Comparison of ENCODE assay signal across 34 cellular contexts in the genomic region with DNA sequence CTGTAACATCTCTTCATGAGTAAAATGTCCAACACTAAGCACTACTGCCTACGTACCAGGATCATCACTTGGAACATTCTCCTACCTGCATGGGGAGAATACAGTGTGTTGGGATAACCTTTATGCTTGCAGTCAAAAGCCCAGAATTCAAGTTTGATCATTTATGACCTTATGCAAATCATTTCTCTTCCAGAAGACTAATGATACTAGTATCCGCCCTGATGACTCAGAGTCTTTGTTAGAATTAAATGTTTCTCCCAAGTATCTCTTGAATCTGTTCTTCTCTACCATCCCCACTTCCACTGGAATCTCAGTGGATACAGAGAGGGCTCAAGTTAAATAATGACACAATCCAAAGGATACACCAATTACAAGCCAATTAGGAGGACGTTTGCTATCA. TPM values are rescaled to one million over a fixed set of nuclear protein-coding genes. Genes with fewer than 3 reads are reported as not detected.
"Had no signal": no experiment of that assay in that cellular context is flagged by ENCODE, and none has a peak within 500 bp of the region (broad histone marks: within the 10 kb centered on the region; RNA-seq: fewer than 3 reads in every experiment).

No MANE protein-coding gene starts in this region.

- DNase-seq: activated CD4-positive, alpha-beta memory T cell treated with anti-CD3 and anti-CD28 coated beads, Interleukin-2, amount 10 ng/mL, durations not matched to agents 7 days and 5 days; activated CD4-positive, alpha-beta T cell treated with anti-CD3 and anti-CD28 coated beads, Interleukin-2, amount 10 ng/mL, durations not matched to agents 7 days and 5 days; activated CD4-positive, CD25-positive, alpha-beta regulatory T cell treated with anti-CD3 and anti-CD28 coated beads, Interleukin-2, amount 50 U/mL, for 72 hours; activated CD8-positive, alpha-beta memory T cell treated with anti-CD3 and anti-CD28 coated beads, Interleukin-2, amount 50 U/mL, for 48 hours; activated gamma-delta T cell treated with Interleukin-2 at 50 U/mL for 16 hours; activated naive CD8-positive, alpha-beta T cell treated with anti-CD3 and anti-CD28 coated beads, Interleukin-2, amount 50 U/mL, for 24 hours; activated T-cell treated with anti-CD3 and anti-CD28 coated beads, Interleukin-2, amount 50 U/mL, for 24 hours; amygdala; head of caudate nucleus; hippocampal formation; kidney; left colon; naive B cell; nephron progenitor cell; ovary; retina; stimulated activated CD4-positive, alpha-beta T cell treated with anti-CD3 and anti-CD28 coated beads, Interleukin-12 subunit alpha, Interleukin-12 subunit beta, amount 100 ng/mL, for 4 hours; stimulated activated CD4-positive, alpha-beta T cell treated with anti-CD3 and anti-CD28 coated beads, Interleukin-4, amount 100 ng/mL, for 24 hours; substantia nigra; T-helper 17 cell; T1000; thyroid gland; upper lobe of left lung had no signal

- H3K27ac ChIP-seq: breast epithelium, epithelial cell of prostate, ovary, thyroid gland, upper lobe of left lung, vagina had no signal

- H3K9me3 ChIP-seq: breast epithelium, ovary, thyroid gland, upper lobe of left lung, vagina had no signal

- H3K4me1 ChIP-seq: breast epithelium, thyroid gland, vagina had no signal

- H3K27me3 ChIP-seq: breast epithelium, ovary, thyroid gland, upper lobe of left lung, vagina had no signal

- H3K36me3 ChIP-seq: breast epithelium, ovary, thyroid gland, upper lobe of left lung, vagina had no signal

- ATAC-seq: activated naive CD8-positive, alpha-beta T cell treated with anti-CD3 and anti-CD28 coated beads, Interleukin-2, amount 50 U/mL, for 24 hours; activated T-helper 17 cell treated with anti-CD3 and anti-CD28 coated beads, Interleukin-2, amount 50 U/mL, for 72 hours; left colon; sciatic nerve; stimulated activated effector memory CD8-positive, alpha-beta T cell treated with anti-CD3 and anti-CD28 coated beads, Interleukin-12 subunit alpha, Interleukin-12 subunit beta, amount 100 ng/mL, for 72 hours; T-helper 17 cell had no signal

- H3K4me3 ChIP-seq: breast epithelium, ovary, skin epidermis, thyroid gland, upper lobe of left lung, vagina had no signal

RNA-seq across cellular contexts. Expression of a gene that starts 12.4 kb away (rescaled TPM):
- total RNA-seq: breast epithelium, fibroblast of villous mesenchyme, kidney, left colon, liver, mesothelial cell of epicardium, progenitor cell of endocrine pancreas, sciatic nerve, T-helper 17 cell, vagina had no signal
- polyA plus RNA-seq: ovary had no signal

RNA-seq across cellular contexts. Expression of a gene that starts 23.8 kb away (rescaled TPM):
- total RNA-seq: activated CD4-positive, alpha-beta memory T cell treated with anti-CD3 and anti-CD28 coated beads, Interleukin-2, amount 10 ng/mL, durations not matched to agents 7 days and 5 days; activated CD4-positive, alpha-beta T cell treated with anti-CD3 and anti-CD28 coated beads, Interleukin-2, amount 10 ng/mL, durations not matched to agents 7 days and 5 days; breast epithelium; fibroblast of villous mesenchyme; kidney; left colon; liver; mesothelial cell of epicardium; sciatic nerve; T-helper 17 cell; upper lobe of left lung; vagina had no signal
- polyA plus RNA-seq: liver had no signal

RNA-seq across cellular contexts. Expression of a gene that starts 37.3 kb away (rescaled TPM):
- total RNA-seq: T-helper 17 cell, vagina had no signal
